ENCODE assay signal across 28 cellular contexts in the genomic region with DNA sequence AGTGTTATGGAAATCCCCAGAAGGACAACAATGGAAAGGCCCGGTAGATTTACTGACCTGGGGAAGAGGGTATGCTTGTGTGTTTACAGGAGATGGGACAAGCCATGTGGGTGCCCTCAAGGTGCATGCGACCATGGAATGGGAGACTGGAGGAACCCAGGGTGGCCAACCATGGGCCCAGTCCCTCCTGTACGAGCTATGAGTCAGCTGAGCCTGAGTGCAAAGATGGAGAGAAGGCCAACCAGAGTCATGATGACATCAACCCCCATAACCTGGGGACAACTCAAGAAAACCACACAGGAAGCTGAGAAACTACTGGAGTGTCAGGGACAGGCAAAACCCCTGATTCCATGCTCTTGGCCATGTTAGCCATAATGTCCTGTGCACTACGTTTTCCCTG.
"Had no signal": no experiment of that assay in that cellular context is flagged by ENCODE, and none has a peak within 500 bp of the region (broad histone marks: within the 10 kb centered on the region; RNA-seq: fewer than 3 reads in every experiment).

No MANE protein-coding gene starts in this region.

- H3K4me1 ChIP-seq: esophagus squamous epithelium, neural progenitor cell, right atrium auricular region, spleen, transverse colon had no signal

- H3K27ac Mint-ChIP-seq: activated T-cell treated with anti-CD3 and anti-CD28 coated beads, Interleukin-2, amount 50 U/mL, for 24 hours; natural killer cell; neural progenitor cell had no signal

- H3K4me3 Mint-ChIP-seq: activated T-cell treated with anti-CD3 and anti-CD28 coated beads, Interleukin-2, amount 50 U/mL, for 24 hours; natural killer cell; neural progenitor cell had no signal

- H3K4me1 Mint-ChIP-seq: neural progenitor cell had no signal

- H3K27ac ChIP-seq: brain microvascular endothelial cell, epithelial cell of prostate, esophagus squamous epithelium, heart right ventricle, neural progenitor cell, right atrium auricular region, spleen, transverse colon, WERI-Rb-1 had no signal

- FAIRE-seq: astrocyte, urothelium cell line had no signal

- ATAC-seq: activated CD4-positive, CD25-positive, alpha-beta regulatory T cell treated with anti-CD3 and anti-CD28 coated beads, Interleukin-2, amount 50 U/mL, for 24 hours; heart right ventricle; left lobe of liver; natural killer cell had no signal

- H3K27me3 Mint-ChIP-seq: activated T-cell treated with anti-CD3 and anti-CD28 coated beads, Interleukin-2, amount 50 U/mL, for 24 hours had no signal

- DNase-seq: activated CD4-positive, alpha-beta T cell treated with anti-CD3 and anti-CD28 coated beads for 48 hours; activated CD4-positive, alpha-beta T cell treated with anti-CD3 and anti-CD28 coated beads, Interleukin-2, amount 50 U/mL, for 48 hours; activated CD8-positive, alpha-beta memory T cell treated with anti-CD3 and anti-CD28 coated beads, Interleukin-2, amount 50 U/mL, for 48 hours; activated gamma-delta T cell treated with Interleukin-2 at 50 U/mL for 16 hours; activated naive CD4-positive, alpha-beta T cell treated with anti-CD3 and anti-CD28 coated beads, Interleukin-2, amount 50 U/mL, for 16 hours; activated T-cell treated with anti-CD3 and anti-CD28 coated beads, Interleukin-2, amount 50 U/mL, for 24 hours; amniotic stem cell; brain microvascular endothelial cell; central memory CD4-positive, alpha-beta T cell; dermis blood vessel endothelial cell; effector CD4-positive, alpha-beta T cell; esophagus squamous epithelium; foreskin melanocyte; heart right ventricle; mesendoderm; natural killer cell; spleen; stimulated activated naive CD4-positive, alpha-beta T cell; transverse colon; WERI-Rb-1 had no signal

- H3K27me3 ChIP-seq: brain microvascular endothelial cell, esophagus squamous epithelium, heart right ventricle, neural progenitor cell, right atrium auricular region, spleen, transverse colon had no signal

- H3K4me3 ChIP-seq: esophagus squamous epithelium, heart right ventricle, lung, neural progenitor cell, right atrium auricular region, spleen, transverse colon had no signal
